Comparison of ENCODE assay signal across 1 cellular context in genomic region chr1:201456499-201457309, GRCh38.
TF ChIP-seq lines count a peak whose summit lies in the region.

No MANE protein-coding gene starts in this region.

TF ChIP-seq in K562, 482 proteins besides CTCF, POLR2A, EP300 and RAD21 (continues in another document):
- TF ChIP-seq ZNF589 (CRISPR knock-in tag; IDR thresholded peaks at IDR 0.05; ENCODE audit: low read depth) = 0 out of 2 replicates have a peak, but pooled peaks have one; percentile 24
- TF ChIP-seq ZBTB11 (CRISPR knock-in tag; IDR thresholded peaks at IDR 0.05) = peak in 1 of 3 experiments; percentile 85; a peak in 2 of 6 replicates
- TF ChIP-seq, protein P1, sequence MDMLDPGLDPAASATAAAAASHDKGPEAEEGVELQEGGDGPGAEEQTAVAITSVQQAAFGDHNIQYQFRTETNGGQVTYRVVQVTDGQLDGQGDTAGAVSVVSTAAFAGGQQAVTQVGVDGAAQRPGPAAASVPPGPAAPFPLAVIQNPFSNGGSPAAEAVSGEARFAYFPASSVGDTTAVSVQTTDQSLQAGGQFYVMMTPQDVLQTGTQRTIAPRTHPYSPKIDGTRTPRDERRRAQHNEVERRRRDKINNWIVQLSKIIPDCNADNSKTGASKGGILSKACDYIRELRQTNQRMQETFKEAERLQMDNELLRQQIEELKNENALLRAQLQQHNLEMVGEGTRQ (CRISPR knock-in tag; IDR thresholded peaks at IDR 0.05) = no peak
- no peak for TF ChIP-seq FOXM1 (IDR thresholded peaks at IDR 0.05; ENCODE audit: low read depth)
- TF ChIP-seq FOXM1 (CRISPR knock-in tag; IDR thresholded peaks at IDR 0.05; ENCODE audit: low read depth) = 0 out of 2 replicates have a peak, but pooled peaks have one; percentile 36
- no peak for TF ChIP-seq ZNF263 (CRISPR knock-in tag; IDR thresholded peaks at IDR 0.05; ENCODE audit: borderline replicate concordance)
- TF ChIP-seq RCOR1 (IDR thresholded peaks at IDR 0.05; ENCODE audit: borderline replicate concordance in 1 of 2, low read depth in 2 of 2, low read length in 2 of 2) = peak in 1 of 2 experiments; percentile 32; a peak in 1 of 4 replicates
- peak; percentile 49; the same call in 1 of the 2 replicates for TF ChIP-seq GATA2 (CRISPR knock-in tag; IDR thresholded peaks at IDR 0.05)
- peak; percentile 61; the same call in 1 of the 2 replicates for TF ChIP-seq TCF3 (CRISPR knock-in tag; IDR thresholded peaks at IDR 0.05)
- TF ChIP-seq, protein P2, sequence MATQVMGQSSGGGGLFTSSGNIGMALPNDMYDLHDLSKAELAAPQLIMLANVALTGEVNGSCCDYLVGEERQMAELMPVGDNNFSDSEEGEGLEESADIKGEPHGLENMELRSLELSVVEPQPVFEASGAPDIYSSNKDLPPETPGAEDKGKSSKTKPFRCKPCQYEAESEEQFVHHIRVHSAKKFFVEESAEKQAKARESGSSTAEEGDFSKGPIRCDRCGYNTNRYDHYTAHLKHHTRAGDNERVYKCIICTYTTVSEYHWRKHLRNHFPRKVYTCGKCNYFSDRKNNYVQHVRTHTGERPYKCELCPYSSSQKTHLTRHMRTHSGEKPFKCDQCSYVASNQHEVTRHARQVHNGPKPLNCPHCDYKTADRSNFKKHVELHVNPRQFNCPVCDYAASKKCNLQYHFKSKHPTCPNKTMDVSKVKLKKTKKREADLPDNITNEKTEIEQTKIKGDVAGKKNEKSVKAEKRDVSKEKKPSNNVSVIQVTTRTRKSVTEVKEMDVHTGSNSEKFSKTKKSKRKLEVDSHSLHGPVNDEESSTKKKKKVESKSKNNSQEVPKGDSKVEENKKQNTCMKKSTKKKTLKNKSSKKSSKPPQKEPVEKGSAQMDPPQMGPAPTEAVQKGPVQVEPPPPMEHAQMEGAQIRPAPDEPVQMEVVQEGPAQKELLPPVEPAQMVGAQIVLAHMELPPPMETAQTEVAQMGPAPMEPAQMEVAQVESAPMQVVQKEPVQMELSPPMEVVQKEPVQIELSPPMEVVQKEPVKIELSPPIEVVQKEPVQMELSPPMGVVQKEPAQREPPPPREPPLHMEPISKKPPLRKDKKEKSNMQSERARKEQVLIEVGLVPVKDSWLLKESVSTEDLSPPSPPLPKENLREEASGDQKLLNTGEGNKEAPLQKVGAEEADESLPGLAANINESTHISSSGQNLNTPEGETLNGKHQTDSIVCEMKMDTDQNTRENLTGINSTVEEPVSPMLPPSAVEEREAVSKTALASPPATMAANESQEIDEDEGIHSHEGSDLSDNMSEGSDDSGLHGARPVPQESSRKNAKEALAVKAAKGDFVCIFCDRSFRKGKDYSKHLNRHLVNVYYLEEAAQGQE (CRISPR knock-in tag; IDR thresholded peaks at IDR 0.05; ENCODE audit: low read depth) = no peak
- TF ChIP-seq FOXA3 (CRISPR knock-in tag; conservative IDR thresholded peaks at IDR 0.05 in 1 of 2, IDR thresholded peaks at IDR 0.05 in 1 of 2) = peak in 1 of 2 experiments; percentile 57; a peak in 1 of 4 replicates
- TF ChIP-seq ZNF23 (CRISPR knock-in tag; IDR thresholded peaks at IDR 0.05) = no peak
- TF ChIP-seq MAFG (tag; conservative IDR thresholded peaks at IDR 0.05) = peak; percentile 52
- no peak for TF ChIP-seq SREBF2 (CRISPR knock-in tag; IDR thresholded peaks at IDR 0.05)
- peak; percentile 44; the same call in 1 of the 2 replicates for TF ChIP-seq CBFA2T3 (IDR thresholded peaks at IDR 0.05)
- peak; percentile 78 for TF ChIP-seq ZBTB33 (CRISPR knock-in tag; IDR thresholded peaks at IDR 0.05)
- TF ChIP-seq ATF7 (IDR thresholded peaks at IDR 0.05) = peak; percentile 76; the same call in 1 of the 2 replicates
- peak; percentile 66; the same call in 1 of the 2 replicates for TF ChIP-seq ZNF12 (CRISPR knock-in tag; IDR thresholded peaks at IDR 0.05)
- no peak for TF ChIP-seq ZNF644 (tag; IDR thresholded peaks at IDR 0.05; ENCODE audit: low read depth)
- TF ChIP-seq, protein P3, sequence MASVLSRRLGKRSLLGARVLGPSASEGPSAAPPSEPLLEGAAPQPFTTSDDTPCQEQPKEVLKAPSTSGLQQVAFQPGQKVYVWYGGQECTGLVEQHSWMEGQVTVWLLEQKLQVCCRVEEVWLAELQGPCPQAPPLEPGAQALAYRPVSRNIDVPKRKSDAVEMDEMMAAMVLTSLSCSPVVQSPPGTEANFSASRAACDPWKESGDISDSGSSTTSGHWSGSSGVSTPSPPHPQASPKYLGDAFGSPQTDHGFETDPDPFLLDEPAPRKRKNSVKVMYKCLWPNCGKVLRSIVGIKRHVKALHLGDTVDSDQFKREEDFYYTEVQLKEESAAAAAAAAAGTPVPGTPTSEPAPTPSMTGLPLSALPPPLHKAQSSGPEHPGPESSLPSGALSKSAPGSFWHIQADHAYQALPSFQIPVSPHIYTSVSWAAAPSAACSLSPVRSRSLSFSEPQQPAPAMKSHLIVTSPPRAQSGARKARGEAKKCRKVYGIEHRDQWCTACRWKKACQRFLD (CRISPR knock-in tag; IDR thresholded peaks at IDR 0.05) = peak; percentile 75
- TF ChIP-seq, protein P4, sequence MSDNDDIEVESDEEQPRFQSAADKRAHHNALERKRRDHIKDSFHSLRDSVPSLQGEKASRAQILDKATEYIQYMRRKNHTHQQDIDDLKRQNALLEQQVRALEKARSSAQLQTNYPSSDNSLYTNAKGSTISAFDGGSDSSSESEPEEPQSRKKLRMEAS (CRISPR knock-in tag; IDR thresholded peaks at IDR 0.05) = peak; percentile 60
- TF ChIP-seq, protein P5, sequence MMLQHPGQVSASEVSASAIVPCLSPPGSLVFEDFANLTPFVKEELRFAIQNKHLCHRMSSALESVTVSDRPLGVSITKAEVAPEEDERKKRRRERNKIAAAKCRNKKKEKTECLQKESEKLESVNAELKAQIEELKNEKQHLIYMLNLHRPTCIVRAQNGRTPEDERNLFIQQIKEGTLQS (IDR thresholded peaks at IDR 0.05) = peak; percentile 79
- TF ChIP-seq, protein P5 (CRISPR knock-in tag; conservative IDR thresholded peaks at IDR 0.05) = no peak
- peak; percentile 26 for TF ChIP-seq KDM5B (IDR thresholded peaks at IDR 0.05; ENCODE audit: insufficient replicate concordance, low read depth, low read length)
- no peak for TF ChIP-seq HNRNPH1 (optimal IDR thresholded peaks at IDR 0.05; ENCODE audit: low read depth, low read length)
- TF ChIP-seq L3MBTL2 (IDR thresholded peaks at IDR 0.05) = 0 out of 2 replicates have a peak, but pooled peaks have one; percentile 10
- TF ChIP-seq ZNF133 (CRISPR knock-in tag; IDR thresholded peaks at IDR 0.05) = no peak
- TF ChIP-seq ZBTB8A (IDR thresholded peaks at IDR 0.05; ENCODE audit: partially characterized antibody) = no peak
- 0 out of 2 replicates have a peak, but pooled peaks have one; percentile 58 for TF ChIP-seq BRD4 (IDR thresholded peaks at IDR 0.05)
- no peak for TF ChIP-seq ARHGAP35 (IDR thresholded peaks at IDR 0.05; ENCODE audit: partially characterized antibody)
- peak in 1 of 2 experiments; percentile 47; a peak in 1 of 4 replicates for TF ChIP-seq TEAD1 (CRISPR knock-in tag; IDR thresholded peaks at IDR 0.05)
- no peak for TF ChIP-seq KLF6 (CRISPR knock-in tag; IDR thresholded peaks at IDR 0.05; ENCODE audit: borderline replicate concordance)
- 0 out of 2 replicates have a peak, but pooled peaks have one; percentile 18 for TF ChIP-seq PHF8 (IDR thresholded peaks at IDR 0.05; ENCODE audit: borderline replicate concordance, low read length)
- no peak for TF ChIP-seq MBD2 (IDR thresholded peaks at IDR 0.05; ENCODE audit: borderline replicate concordance, low read depth)
- TF ChIP-seq CREM (IDR thresholded peaks at IDR 0.05; ENCODE audit: low read depth) = 0 out of 2 replicates have a peak, but pooled peaks have one; percentile 40
- TF ChIP-seq ARID1B (IDR thresholded peaks at IDR 0.05) = peak; percentile 43; the same call in 1 of the 2 replicates
- no peak for TF ChIP-seq NR2C2 (CRISPR knock-in tag; IDR thresholded peaks at IDR 0.05)
- TF ChIP-seq NR2C2 (tag; IDR thresholded peaks at IDR 0.05) = peak; percentile 22; the same call in 1 of the 2 replicates
- TF ChIP-seq, protein P6, sequence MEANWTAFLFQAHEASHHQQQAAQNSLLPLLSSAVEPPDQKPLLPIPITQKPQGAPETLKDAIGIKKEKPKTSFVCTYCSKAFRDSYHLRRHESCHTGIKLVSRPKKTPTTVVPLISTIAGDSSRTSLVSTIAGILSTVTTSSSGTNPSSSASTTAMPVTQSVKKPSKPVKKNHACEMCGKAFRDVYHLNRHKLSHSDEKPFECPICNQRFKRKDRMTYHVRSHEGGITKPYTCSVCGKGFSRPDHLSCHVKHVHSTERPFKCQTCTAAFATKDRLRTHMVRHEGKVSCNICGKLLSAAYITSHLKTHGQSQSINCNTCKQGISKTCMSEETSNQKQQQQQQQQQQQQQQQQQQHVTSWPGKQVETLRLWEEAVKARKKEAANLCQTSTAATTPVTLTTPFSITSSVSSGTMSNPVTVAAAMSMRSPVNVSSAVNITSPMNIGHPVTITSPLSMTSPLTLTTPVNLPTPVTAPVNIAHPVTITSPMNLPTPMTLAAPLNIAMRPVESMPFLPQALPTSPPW (CRISPR knock-in tag; IDR thresholded peaks at IDR 0.05) = peak; percentile 28; the same call in 1 of the 2 replicates
- peak; percentile 44; the same call in 1 of the 2 replicates for TF ChIP-seq SPI1 (IDR thresholded peaks at IDR 0.05; ENCODE audit: borderline replicate concordance, low read depth, low read length)
- 0 out of 2 replicates have a peak, but pooled peaks have one; percentile 25 for TF ChIP-seq ERF (CRISPR knock-in tag; IDR thresholded peaks at IDR 0.05)
- TF ChIP-seq ZNF609 (CRISPR knock-in tag; IDR thresholded peaks at IDR 0.05; ENCODE audit: borderline replicate concordance) = no peak
- peak; percentile 71 for TF ChIP-seq FOSL1 (tag; conservative IDR thresholded peaks at IDR 0.05)
- TF ChIP-seq NFE2 (IDR thresholded peaks at IDR 0.05; ENCODE audit: low read depth) = peak; percentile 44
- TF ChIP-seq TEAD4 (IDR thresholded peaks at IDR 0.05; ENCODE audit: low read length) = no peak
- TF ChIP-seq TEAD4 (CRISPR knock-in tag; IDR thresholded peaks at IDR 0.05; ENCODE audit: borderline replicate concordance) = no peak
- TF ChIP-seq FOXK1 (CRISPR knock-in tag; IDR thresholded peaks at IDR 0.05; ENCODE audit: borderline replicate concordance) = no peak
